In genomic region chr12:66746489-66747201, GRCh38 we compare ENCODE assay signal across 23 cellular contexts.
"Had no signal": no experiment of that assay in that cellular context is flagged by ENCODE, and none has a peak within 500 bp of the region (broad histone marks: within the 10 kb centered on the region; RNA-seq: fewer than 3 reads in every experiment).

No MANE protein-coding gene starts in this region.

- H3K9me3 ChIP-seq: colonic mucosa, mucosa of descending colon, neutrophil, psoas muscle, right lobe of liver, stomach, thoracic aorta, transverse colon had no signal

- H2AFZ ChIP-seq: hepatocyte had no signal

- ATAC-seq: left lobe of liver; mucosa of descending colon; naive thymus-derived CD8-positive, alpha-beta T cell; psoas muscle; right lobe of liver had no signal

- H3K79me2 ChIP-seq: hepatocyte had no signal

- FAIRE-seq: islet of Langerhans had no signal

- H3K4me2 ChIP-seq: hepatocyte had no signal

- H3K36me3 ChIP-seq: colonic mucosa, neutrophil, right lobe of liver, stomach, thoracic aorta, transverse colon had no signal

- H3K4me1 ChIP-seq: colonic mucosa, psoas muscle, right lobe of liver, stomach, transverse colon had no signal

- H3K4me3 ChIP-seq: colonic mucosa, hepatocyte, mucosa of descending colon, psoas muscle, right lobe of liver, stomach, thoracic aorta, transverse colon had no signal

- H3K27ac ChIP-seq: colonic mucosa, hepatocyte, neutrophil, psoas muscle, right lobe of liver, stomach, thoracic aorta, transverse colon had no signal

- H3K27me3 ChIP-seq: colonic mucosa, hepatocyte, neutrophil, right lobe of liver, stomach, transverse colon had no signal

- DNase-seq: colonic mucosa; dermis blood vessel endothelial cell; foreskin melanocyte; head of caudate nucleus; kidney glomerular epithelial cell; mammary epithelial cell; mucosa of descending colon; naive thymus-derived CD8-positive, alpha-beta T cell; psoas muscle; retina; right lobe of liver; stimulated activated CD4-positive, alpha-beta T cell treated with anti-CD3 and anti-CD28 coated beads, Interleukin-15, amount 100 ng/mL, for 24 hours; stimulated activated CD4-positive, alpha-beta T cell treated with anti-CD3 and anti-CD28 coated beads, Interleukin-2, amount 100 ng/mL, for 24 hours; stimulated activated CD4-positive, alpha-beta T cell treated with anti-CD3 and anti-CD28 coated beads, Interleukin-4, amount 100 ng/mL, for 4 hours; stimulated activated naive CD4-positive, alpha-beta T cell; stomach; substantia nigra; transverse colon had no signal
